In genomic region chr1:197126698-197127097, GRCh38 we compare ENCODE assay signal across 26 cellular contexts. TPM values are rescaled to one million over a fixed set of nuclear protein-coding genes. Genes with fewer than 3 reads are reported as not detected.
"Had no signal": no experiment of that assay in that cellular context is flagged by ENCODE, and none has a peak within 500 bp of the region (broad histone marks: within the 10 kb centered on the region; RNA-seq: fewer than 3 reads in every experiment).

No MANE protein-coding gene starts in this region.

- H3K4me2 ChIP-seq: neural progenitor cell had no signal

- H3K9ac ChIP-seq: neural progenitor cell had no signal

- H3K4me3 ChIP-seq: body of pancreas, cardiac muscle cell, neural progenitor cell, upper lobe of right lung had no signal

- H3K9me3 Mint-ChIP-seq: activated B cell treated with CpG ODN at 0.5 μM for 24 hours; activated CD4-positive, alpha-beta memory T cell treated with anti-CD3 and anti-CD28 coated beads, Interleukin-2, amount 10 ng/mL, durations not matched to agents 7 days and 5 days; activated naive CD8-positive, alpha-beta T cell treated with anti-CD3 and anti-CD28 coated beads, Interleukin-2, amount 50 U/mL, for 24 hours; naive thymus-derived CD4-positive, alpha-beta T cell; neural progenitor cell had no signal

- H3K27ac Mint-ChIP-seq: activated B cell treated with CpG ODN at 0.5 μM for 24 hours; activated CD4-positive, alpha-beta memory T cell treated with anti-CD3 and anti-CD28 coated beads, Interleukin-2, amount 10 ng/mL, durations not matched to agents 7 days and 5 days; activated naive CD8-positive, alpha-beta T cell treated with anti-CD3 and anti-CD28 coated beads, Interleukin-2, amount 50 U/mL, for 24 hours; naive thymus-derived CD4-positive, alpha-beta T cell; neural progenitor cell; T-helper 17 cell had no signal

- FAIRE-seq: frontal cortex, islet of Langerhans had no signal

- H3K4me1 ChIP-seq: body of pancreas, neural progenitor cell, upper lobe of right lung had no signal

- H3K9me3 ChIP-seq: body of pancreas, upper lobe of right lung had no signal

- DNase-seq: activated B cell treated with CpG ODN at 0.5 μM for 24 hours; activated CD4-positive, alpha-beta memory T cell treated with anti-CD3 and anti-CD28 coated beads, Interleukin-2, amount 10 ng/mL, durations not matched to agents 7 days and 5 days; activated CD4-positive, alpha-beta T cell treated with anti-CD3 and anti-CD28 coated beads for 4 hours; activated effector memory CD4-positive, alpha-beta T cell treated with anti-CD3 and anti-CD28 coated beads, Interleukin-2, amount 50 U/mL, for 16 hours; activated naive CD4-positive, alpha-beta T cell treated with anti-CD3 and anti-CD28 coated beads, Interleukin-2, amount 50 U/mL, for 16 hours; activated naive CD8-positive, alpha-beta T cell treated with anti-CD3 and anti-CD28 coated beads, Interleukin-2, amount 50 U/mL, for 24 hours; body of pancreas; erythroblast; glutamatergic neuron; hippocampal formation; mesendoderm; naive thymus-derived CD4-positive, alpha-beta T cell; stimulated activated CD4-positive, alpha-beta T cell treated with anti-CD3 and anti-CD28 coated beads, Interleukin-4, amount 100 ng/mL, for 24 hours; stimulated activated naive CD8-positive, alpha-beta T cell treated with anti-CD3 and anti-CD28 coated beads, Interleukin-15, Interleukin-2, amounts not matched to agents 100 U/mL and 50 U/mL, for 24 hours; SW 1271; T-helper 17 cell; upper lobe of right lung had no signal

- H3K27ac ChIP-seq: body of pancreas, cardiac muscle cell, neural progenitor cell, upper lobe of right lung had no signal

- H3K27me3 Mint-ChIP-seq: activated B cell treated with CpG ODN at 0.5 μM for 24 hours; activated CD4-positive, alpha-beta memory T cell treated with anti-CD3 and anti-CD28 coated beads, Interleukin-2, amount 10 ng/mL, durations not matched to agents 7 days and 5 days; activated naive CD8-positive, alpha-beta T cell treated with anti-CD3 and anti-CD28 coated beads, Interleukin-2, amount 50 U/mL, for 24 hours; naive thymus-derived CD4-positive, alpha-beta T cell; progenitor cell of endocrine pancreas; T-helper 17 cell had no signal

- ATAC-seq: activated naive CD8-positive, alpha-beta T cell treated with anti-CD3 and anti-CD28 coated beads, Interleukin-2, amount 50 U/mL, for 24 hours; body of pancreas; naive thymus-derived CD4-positive, alpha-beta T cell; stimulated activated naive CD8-positive, alpha-beta T cell treated with anti-CD3 and anti-CD28 coated beads, Interleukin-15, Interleukin-2, amounts not matched to agents 100 U/mL and 50 U/mL, for 24 hours; T-helper 17 cell; upper lobe of right lung had no signal

- H3K4me1 Mint-ChIP-seq: activated B cell treated with CpG ODN at 0.5 μM for 24 hours; activated CD4-positive, alpha-beta memory T cell treated with anti-CD3 and anti-CD28 coated beads, Interleukin-2, amount 10 ng/mL, durations not matched to agents 7 days and 5 days; activated naive CD8-positive, alpha-beta T cell treated with anti-CD3 and anti-CD28 coated beads, Interleukin-2, amount 50 U/mL, for 24 hours; neural progenitor cell; T-helper 17 cell had no signal

- H3K36me3 ChIP-seq: upper lobe of right lung had no signal

- H2AFZ ChIP-seq: neural progenitor cell had no signal

- H3K27me3 ChIP-seq: body of pancreas, cardiac muscle cell, neural progenitor cell, upper lobe of right lung had no signal

- H3K4me3 Mint-ChIP-seq: activated B cell treated with CpG ODN at 0.5 μM for 24 hours; activated CD4-positive, alpha-beta memory T cell treated with anti-CD3 and anti-CD28 coated beads, Interleukin-2, amount 10 ng/mL, durations not matched to agents 7 days and 5 days; activated naive CD8-positive, alpha-beta T cell treated with anti-CD3 and anti-CD28 coated beads, Interleukin-2, amount 50 U/mL, for 24 hours; naive thymus-derived CD4-positive, alpha-beta T cell; neural progenitor cell; T-helper 17 cell had no signal

RNA-seq across cellular contexts. Expression of gene F13B, which starts 59.6 kb away (rescaled TPM):
- total RNA-seq: activated B cell treated with CpG ODN at 0.5 μM for 24 hours; activated CD4-positive, alpha-beta memory T cell treated with anti-CD3 and anti-CD28 coated beads, Interleukin-2, amount 10 ng/mL, durations not matched to agents 7 days and 5 days; body of pancreas; cardiac muscle cell; cerebellum; frontal cortex; lower leg skin; naive thymus-derived CD4-positive, alpha-beta T cell; omental fat pad; progenitor cell of endocrine pancreas; subcutaneous adipose tissue; T-helper 17 cell; upper lobe of right lung had no signal
- polyA plus RNA-seq: cardiac muscle cell; naive thymus-derived CD4-positive, alpha-beta T cell had no signal
